Comparison of ENCODE assay signal across 8 cellular contexts in the genomic region with DNA sequence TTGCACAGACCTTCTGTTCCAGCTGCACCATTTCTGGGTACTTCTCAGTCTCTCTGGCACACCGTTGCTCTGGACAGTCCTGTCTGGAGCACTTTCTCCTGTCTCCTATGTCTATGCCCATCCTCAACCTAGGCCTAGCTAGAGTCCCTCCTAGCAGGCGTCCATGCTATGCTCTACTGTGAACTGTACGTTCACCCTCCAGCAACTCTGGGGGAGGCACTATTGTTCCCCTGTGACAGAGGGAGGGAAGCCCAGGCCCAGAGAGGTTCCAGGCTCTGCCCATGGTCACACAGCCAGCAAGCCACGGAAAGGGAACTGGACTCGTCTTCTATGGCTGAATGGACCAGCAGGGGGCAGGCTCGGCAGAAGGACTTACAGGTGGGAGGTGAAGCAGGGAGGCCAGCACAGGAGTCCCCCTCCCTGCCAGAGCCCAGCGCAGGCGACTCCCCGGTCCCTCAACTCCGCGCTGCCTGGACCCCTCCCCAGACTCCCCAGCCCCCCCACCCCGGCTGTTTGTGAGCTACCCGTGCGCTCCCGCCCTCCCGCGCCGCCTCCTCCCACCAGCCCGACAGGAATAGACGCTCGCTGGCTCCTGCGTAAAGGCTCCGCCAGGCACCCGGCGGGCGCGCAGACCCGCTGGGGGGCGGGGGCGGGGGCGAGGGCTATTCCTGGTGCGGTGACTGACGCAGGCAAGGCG. TPM values are rescaled to one million over a fixed set of nuclear protein-coding genes. Genes with fewer than 3 reads are reported as not detected.
A peak's percentile ranks its signal among the peaks of the same experiment; 100 is the strongest.
DNase-seq lines count a peak whose midpoint lies in the region; ATAC-seq and TF ChIP-seq lines count a peak whose summit lies in the region.

No MANE protein-coding gene starts in this region.

- no peaks in the 10 kb centered on the region for H3K36me3 ChIP-seq in BLaER1 treated with 17β-estradiol and CSF1 and Interleukin-3, amounts not matched to agents 10 nM and 100 nM
- no peaks in the 10 kb centered on the region for H3K36me3 ChIP-seq in sigmoid colon

- no peaks in the 10 kb centered on the region for H3K9me3 ChIP-seq in BLaER1 treated with 17β-estradiol and CSF1 and Interleukin-3, amounts not matched to agents 10 nM and 100 nM (replicated peaks in 1 of 11)
- no peaks in the 10 kb centered on the region for H3K9me3 ChIP-seq in sigmoid colon

- H3K9me3 Mint-ChIP-seq in activated naive CD8-positive, alpha-beta T cell treated with anti-CD3 and anti-CD28 coated beads for 36 hours: no peaks in the 10 kb centered on the region

- H3K27me3 Mint-ChIP-seq in activated naive CD8-positive, alpha-beta T cell treated with anti-CD3 and anti-CD28 coated beads for 36 hours: peaks cover 68% of the 10 kb centered on the region

- no peak overlapping the region for H3K27ac ChIP-seq in BLaER1 treated with 17β-estradiol and CSF1 and Interleukin-3, amounts not matched to agents 10 nM and 100 nM
- H3K27ac ChIP-seq in sigmoid colon: no peak overlapping the region

- TF ChIP-seq POLR2A in sigmoid colon (IDR thresholded peaks at IDR 0.05): no peak

- H3K4me2 ChIP-seq in BLaER1 treated with 17β-estradiol and CSF1 and Interleukin-3, amounts not matched to agents 10 nM and 100 nM: peak overlapping the region in 10 of 11 experiments; percentile 25 to 99 (median 58); a peak in 16 of 22 replicates

- H3K36me3 Mint-ChIP-seq in activated naive CD8-positive, alpha-beta T cell treated with anti-CD3 and anti-CD28 coated beads for 36 hours: no peaks in the 10 kb centered on the region

- ATAC-seq in GM19397 (IDR thresholded peaks at IDR 0.05; ENCODE audit: unreplicated experiment): no peak

- DNase-seq in HFF-Myc (ENCODE audit: extremely low read depth, low read depth) (no peak), SK-MEL-5 (ENCODE audit: low read depth, low spot score) (peak; percentile 74), hepatic stellate cell (ENCODE audit: low spot score) (peak; percentile 61), sigmoid colon (peak; percentile 75), amniotic stem cell (lab: John Stamatoyannopoulos, UW) (no peak)
- peak; percentile 71 for DNase-seq in activated naive CD8-positive, alpha-beta T cell treated with anti-CD3 and anti-CD28 coated beads for 36 hours

- intact Hi-C loops in sigmoid colon (cut with DNase I): loop anchor here (5.0 kb wide), 1 partner anchor 188 kb away; no protein-coding TSS in a partner anchor

- no peak for TF ChIP-seq EP300 in sigmoid colon (IDR thresholded peaks at IDR 0.05)

- H3K4me3 Mint-ChIP-seq in activated naive CD8-positive, alpha-beta T cell treated with anti-CD3 and anti-CD28 coated beads for 36 hours: peak overlapping the region; percentile 10

- peaks cover 0 to 32% (median 16%) of the 10 kb centered on the region in 10 experiments; a peak in 16 of 20 replicates for H3K4me1 ChIP-seq in BLaER1 treated with 17β-estradiol and CSF1 and Interleukin-3, amounts not matched to agents 10 nM and 100 nM
- H3K4me1 ChIP-seq in sigmoid colon: peaks cover 0 to 32% (median 22%) of the 10 kb centered on the region in 4 donors

- H3K4me1 Mint-ChIP-seq in activated naive CD8-positive, alpha-beta T cell treated with anti-CD3 and anti-CD28 coated beads for 36 hours: peaks cover 7% of the 10 kb centered on the region

- peaks cover 0 to 67% (median 17%) of the 10 kb centered on the region in 11 experiments; a peak in 15 of 22 replicates for H4K20me1 ChIP-seq in BLaER1 treated with 17β-estradiol and CSF1 and Interleukin-3, amounts not matched to agents 10 nM and 100 nM

- no peak overlapping the region for H3K9ac ChIP-seq in BLaER1 treated with 17β-estradiol and CSF1 and Interleukin-3, amounts not matched to agents 10 nM and 100 nM

- no peak overlapping the region for H3K27ac Mint-ChIP-seq in activated naive CD8-positive, alpha-beta T cell treated with anti-CD3 and anti-CD28 coated beads for 36 hours

- in situ Hi-C loops in SK-MEL-5 (cut with HindIII; ENCODE audit: low pct_unique_long_range_greater_than_20kb, low sequenced_read_pairs): no loop called here

- WGBS in sigmoid colon, 2 donors: 2 to 3% methylated on average over 34 of the region's 34 CpGs

- TF ChIP-seq CTCF in HFF-Myc (IDR thresholded peaks at IDR 0.05; ENCODE audit: low read depth, low read length, missing control alignments): peak; percentile 65
- no peak for TF ChIP-seq CTCF in sigmoid colon (IDR thresholded peaks at IDR 0.05)

- H3K4me3 ChIP-seq in BLaER1 treated with 17β-estradiol and CSF1 and Interleukin-3, amounts not matched to agents 10 nM and 100 nM: no peak overlapping the region
- H3K4me3 ChIP-seq in HFF-Myc (replicated peaks; ENCODE audit: low read depth, low read length): no peak overlapping the region
- no peak overlapping the region for H3K4me3 ChIP-seq in sigmoid colon

- H3K27me3 ChIP-seq in BLaER1 treated with 17β-estradiol and CSF1 and Interleukin-3, amounts not matched to agents 10 nM and 100 nM: peaks cover 68 to 79% (median 75%) of the 10 kb centered on the region in 11 experiments
- H3K27me3 ChIP-seq in sigmoid colon: peaks cover 29 to 62% (median 51%) of the 10 kb centered on the region in 3 donors

RNA-seq across cellular contexts. Expression of a gene that starts 1.7 kb away (rescaled TPM):
- total RNA-seq in SK-MEL-5 (2014; rRNA removed; shearing (Covaris generic)): 0.90 and 2.1 TPM in 2 replicates
- polyA plus RNA-seq in SK-MEL-5 (2015; cell fraction: cytosol; rRNA removed): 12.0 and 28.5 TPM in 2 replicates
- polyA plus RNA-seq in SK-MEL-5 (2015; cell fraction: nucleus; rRNA removed): 0.88 and 4.6 TPM in 2 replicates
- total RNA-seq in activated naive CD8-positive, alpha-beta T cell treated with anti-CD3 and anti-CD28 coated beads for 36 hours: not detected
- 1 to 10 TPM in 1 of 4 donors, under 1 TPM in 3; 0.16 to 3.9 (median 0.70) TPM for total RNA-seq in sigmoid colon
- polyA plus RNA-seq in sigmoid colon: 1 to 10 TPM in 1 of 3 donors, under 1 TPM in 2; under 0.01 to 1.7 (median 0.23) TPM

Comparison
In these comparisons a context has a peak if more than half of its experiments do, and no peak if none do; other contexts are left out.
1. DNase-seq: peak in SK-MEL-5 (single experiment), activated naive CD8-positive, alpha-beta T cell treated with anti-CD3 and anti-CD28 coated beads for 36 hours (single experiment), hepatic stellate cell (single experiment) and sigmoid colon (single experiment); none in HFF-Myc (single experiment) and amniotic stem cell (single experiment).